22 cellular contexts compared by ENCODE assay signal in the genomic region with DNA sequence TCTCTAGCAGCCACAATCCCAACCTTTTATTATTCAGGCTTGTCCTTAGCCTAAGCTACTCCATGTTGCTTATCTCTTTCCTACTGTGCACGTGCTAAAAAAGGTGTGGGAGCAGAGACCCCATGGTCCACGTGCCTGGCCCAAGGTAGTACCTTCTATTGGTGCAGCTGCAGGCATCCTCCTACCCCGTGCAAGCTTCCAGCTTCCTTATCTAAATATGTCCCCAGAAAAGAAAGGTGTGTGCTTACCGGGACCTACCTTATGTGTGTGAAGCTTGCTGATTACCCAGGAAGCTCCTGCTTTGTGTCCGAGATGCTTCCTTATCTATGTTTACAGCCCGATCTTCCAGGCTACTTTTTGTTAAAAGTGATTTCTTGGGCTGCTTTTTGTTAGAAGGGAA.
"Had no signal": no experiment of that assay in that cellular context is flagged by ENCODE, and none has a peak within 500 bp of the region (broad histone marks: within the 10 kb centered on the region; RNA-seq: fewer than 3 reads in every experiment).

No MANE protein-coding gene starts in this region.

- H3K36me3 Mint-ChIP-seq: memory B cell; mesothelial cell of epicardium; naive B cell; natural killer cell treated with Interleukin-12 subunit alpha and Interleukin-12 subunit beta and Interleukin-15 and Interleukin-18, amount 100 ng/mL, for 72 hours; stimulated activated memory B cell treated with anti-CD40 and anti-IgM and Interleukin-4, amounts not matched to agents 10 μg/mL and 1 μg/mL and 100 μg/mL, for 72 hours had no signal

- H3K4me1 Mint-ChIP-seq: memory B cell; naive B cell; stimulated activated memory B cell treated with anti-CD40 and anti-IgM and Interleukin-4, amounts not matched to agents 10 μg/mL and 1 μg/mL and 100 μg/mL, for 72 hours had no signal

- H3K4me1 ChIP-seq: prostate gland, sigmoid colon, testis, tibial artery, upper lobe of left lung had no signal

- ATAC-seq: effector memory CD8-positive, alpha-beta T cell; left lobe of liver; mucosa of descending colon; natural killer cell treated with Interleukin-12 subunit alpha and Interleukin-12 subunit beta and Interleukin-15 and Interleukin-18, amount 100 ng/mL, for 72 hours; right cardiac atrium; stimulated activated memory B cell treated with anti-CD40 and anti-IgM and Interleukin-4, amounts not matched to agents 10 μg/mL and 1 μg/mL and 100 μg/mL, for 72 hours; stimulated activated naive CD8-positive, alpha-beta T cell treated with anti-CD3 and anti-CD28 coated beads, Interleukin-15, Interleukin-2, amounts not matched to agents 100 U/mL and 50 U/mL, for 24 hours had no signal

- DNase-seq: cortex of kidney; effector memory CD8-positive, alpha-beta T cell; kidney; mucosa of descending colon; naive B cell; right cardiac atrium; sigmoid colon; stimulated activated CD4-positive, alpha-beta T cell treated with anti-CD3 and anti-CD28 coated beads, Interleukin-2, amount 100 ng/mL, for 24 hours; stimulated activated CD4-positive, alpha-beta T cell treated with anti-CD3 and anti-CD28 coated beads, Interleukin-4, amount 100 ng/mL, for 4 hours; stimulated activated naive CD8-positive, alpha-beta T cell treated with anti-CD3 and anti-CD28 coated beads, Interleukin-15, Interleukin-2, amounts not matched to agents 100 U/mL and 50 U/mL, for 24 hours; substantia nigra; testis; tibial artery; upper lobe of left lung had no signal

- H3K36me3 ChIP-seq: prostate gland, sigmoid colon, tibial artery, upper lobe of left lung had no signal

- H3K27ac Mint-ChIP-seq: effector memory CD8-positive, alpha-beta T cell; memory B cell; mesothelial cell of epicardium; naive B cell; natural killer cell treated with Interleukin-12 subunit alpha and Interleukin-12 subunit beta and Interleukin-15 and Interleukin-18, amount 100 ng/mL, for 72 hours; stimulated activated memory B cell treated with anti-CD40 and anti-IgM and Interleukin-4, amounts not matched to agents 10 μg/mL and 1 μg/mL and 100 μg/mL, for 72 hours had no signal

- H3K27ac ChIP-seq: prostate gland, sigmoid colon, testis, tibial artery, upper lobe of left lung had no signal

- H3K9me3 Mint-ChIP-seq: mesothelial cell of epicardium; naive B cell; neural crest cell; stimulated activated memory B cell treated with anti-CD40 and anti-IgM and Interleukin-4, amounts not matched to agents 10 μg/mL and 1 μg/mL and 100 μg/mL, for 72 hours had no signal

- H3K27me3 Mint-ChIP-seq: effector memory CD8-positive, alpha-beta T cell; memory B cell; naive B cell; natural killer cell treated with Interleukin-12 subunit alpha and Interleukin-12 subunit beta and Interleukin-15 and Interleukin-18, amount 100 ng/mL, for 72 hours; stimulated activated memory B cell treated with anti-CD40 and anti-IgM and Interleukin-4, amounts not matched to agents 10 μg/mL and 1 μg/mL and 100 μg/mL, for 72 hours had no signal

- H3K4me3 ChIP-seq: lung, mucosa of descending colon, prostate gland, sigmoid colon, testis, tibial artery, upper lobe of left lung had no signal

- H3K27me3 ChIP-seq: sigmoid colon, testis, tibial artery, upper lobe of left lung had no signal

- H3K4me3 Mint-ChIP-seq: effector memory CD8-positive, alpha-beta T cell; memory B cell; mesothelial cell of epicardium; naive B cell; natural killer cell treated with Interleukin-12 subunit alpha and Interleukin-12 subunit beta and Interleukin-15 and Interleukin-18, amount 100 ng/mL, for 72 hours; neural crest cell; stimulated activated memory B cell treated with anti-CD40 and anti-IgM and Interleukin-4, amounts not matched to agents 10 μg/mL and 1 μg/mL and 100 μg/mL, for 72 hours had no signal
